Comparison of ENCODE assay signal across 12 cellular contexts in genomic region chr1:115669002-115669673, GRCh38. TPM values are rescaled to one million over a fixed set of nuclear protein-coding genes. Genes with fewer than 3 reads are reported as not detected.
A peak's percentile ranks its signal among the peaks of the same experiment; 100 is the strongest.
DNase-seq lines count a peak whose midpoint lies in the region; ATAC-seq lines count a peak whose summit lies in the region.
"Had no signal": no experiment of that assay in that cellular context is flagged by ENCODE, and none has a peak within 500 bp of the region (broad histone marks: within the 10 kb centered on the region; RNA-seq: fewer than 3 reads in every experiment).

No MANE protein-coding gene starts in this region.

- H3K4me1 ChIP-seq in CD4-positive, CD25-positive, alpha-beta regulatory T cell (ENCODE audit: control insufficient read depth, insufficient read depth, low read length, poor library complexity, severe bottlenecking): no peaks in the 10 kb centered on the region

- DNase-seq in CD4-positive, CD25-positive, alpha-beta regulatory T cell: peak in 1 of 3 donors; percentile 31
- peak; percentile 66 for DNase-seq in HT-29 (ENCODE audit: low spot score)
- peak; percentile 50 for DNase-seq in T1000 (lab: John Stamatoyannopoulos, UW)
- DNase-seq in fibroblast of the conjunctiva (ENCODE audit: low read depth): peak; percentile 44
- DNase-seq in stimulated activated CD8-positive, alpha-beta memory T cell treated with anti-CD3 and anti-CD28 coated beads, Interleukin-4, amount 100 ng/mL, for 48 hours: no peak
- DNase-seq: immature natural killer cell, NCI-H524 treated with DMSO at 0.1 percent for 48 hours had no signal

- peak overlapping the region in 2 of 3 donors; percentile 26 to 52 for H3K27ac Mint-ChIP-seq in CD4-positive, CD25-positive, alpha-beta regulatory T cell

- H3K36me3 ChIP-seq in CD4-positive, CD25-positive, alpha-beta regulatory T cell (ENCODE audit: control insufficient read depth, insufficient read depth, low read length): peaks cover 3% of the 10 kb centered on the region

- H3K36me3 Mint-ChIP-seq in CD4-positive, CD25-positive, alpha-beta regulatory T cell: no peaks in the 10 kb centered on the region

- peaks cover 0 to 20% (median 0%) of the 10 kb centered on the region in 4 donors for H3K4me1 Mint-ChIP-seq in CD4-positive, CD25-positive, alpha-beta regulatory T cell

- no peaks in the 10 kb centered on the region for H3K27me3 ChIP-seq in CD4-positive, CD25-positive, alpha-beta regulatory T cell (ENCODE audit: control insufficient read depth, insufficient read depth, low read length)

- no peak overlapping the region for H3K4me3 ChIP-seq in CD4-positive, CD25-positive, alpha-beta regulatory T cell (ENCODE audit: low read depth, low read length)
- H3K4me3 ChIP-seq: prostate gland had no signal

- H3K4me3 Mint-ChIP-seq in CD4-positive, CD25-positive, alpha-beta regulatory T cell: no peak overlapping the region

- no peaks in the 10 kb centered on the region for H3K9me3 ChIP-seq in CD4-positive, CD25-positive, alpha-beta regulatory T cell (ENCODE audit: control insufficient read depth in 2 of 2, low read length in 2 of 2)
- H3K9me3 ChIP-seq: prostate gland had no signal

- H3K27me3 Mint-ChIP-seq in CD4-positive, CD25-positive, alpha-beta regulatory T cell: no peaks in the 10 kb centered on the region

- H3K9me3 Mint-ChIP-seq in CD4-positive, CD25-positive, alpha-beta regulatory T cell: peaks cover 0 to under 1% (median 0%) of the 10 kb centered on the region in 7 donors
- H3K9me3 Mint-ChIP-seq: immature natural killer cell had no signal

- H3K27ac ChIP-seq in CD4-positive, CD25-positive, alpha-beta regulatory T cell (ENCODE audit: insufficient read depth, low read length, poor library complexity, severe bottlenecking): no peak overlapping the region
- H3K27ac ChIP-seq: prostate gland had no signal

- no peak for ATAC-seq in CD4-positive, CD25-positive, alpha-beta regulatory T cell (ENCODE audit: low read depth in 2 of 2)
- no peak for ATAC-seq in HG03196 (IDR thresholded peaks at IDR 0.05; ENCODE audit: unreplicated experiment)
- no peak for ATAC-seq in HG03354 (IDR thresholded peaks at IDR 0.05; ENCODE audit: poor library complexity, severe bottlenecking, unreplicated experiment)
- ATAC-seq in HG03442 (IDR thresholded peaks at IDR 0.05; ENCODE audit: unreplicated experiment): no peak
- ATAC-seq: activated CD4-positive, CD25-positive, alpha-beta regulatory T cell treated with anti-CD3 and anti-CD28 coated beads, Interleukin-2, amount 50 U/mL, for 24 hours had no signal

RNA-seq across cellular contexts. Expression of gene VANGL1, which starts 27.4 kb away (rescaled TPM):
- 3.6 TPM for total RNA-seq in CD4-positive, CD25-positive, alpha-beta regulatory T cell
- polyA plus RNA-seq in CD4-positive, CD25-positive, alpha-beta regulatory T cell: 10 to 100 TPM in 1 of 4 donors, 1 to 10 TPM in 3; 5.4 to 10.7 (median 7.9) TPM
- total RNA-seq in HT-29 (2014; rRNA removed; shearing (Covaris generic)): 26.6 and 27.6 TPM in 2 replicates
